ENCODE assay signal across 8 cellular contexts in genomic region chr5:912356-913091, GRCh38. TPM values are rescaled to one million over a fixed set of nuclear protein-coding genes. Genes with fewer than 3 reads are reported as not detected.
DNase-seq lines count a peak whose midpoint lies in the region; ATAC-seq and TF ChIP-seq lines count a peak whose summit lies in the region.

No MANE protein-coding gene starts in this region.

- intact Hi-C loops in CD4-positive, alpha-beta memory T cell (cut with micrococcal nuclease): loop anchor here (2.0 kb wide), 1 partner anchor 20 kb away; the partner anchor contains the start of genes BRD9 and TRIP13
- intact Hi-C loops in left colon (cut with DNase I, micrococcal nuclease): no loop called here

- H3K4me3 ChIP-seq in CD4-positive, alpha-beta memory T cell (ENCODE audit: low read length in 2 of 2): no peak overlapping the region
- H3K4me3 ChIP-seq in fibroblast of the aortic adventitia (ENCODE audit: low read depth, low read length): no peak overlapping the region

- peaks cover 2 to 12% (median 9%) of the 10 kb centered on the region in 4 donors for H3K4me1 Mint-ChIP-seq in CD4-positive, alpha-beta memory T cell

- H3K27ac Mint-ChIP-seq in CD4-positive, alpha-beta memory T cell: peak overlapping the region; percentile 77 to 99 (median 96)

- TF ChIP-seq CTCF in fibroblast of the aortic adventitia (IDR thresholded peaks at IDR 0.05; ENCODE audit: insufficient read depth, low read length): peak; percentile 14

- peak overlapping the region; percentile 57 for H3K27ac ChIP-seq in CD4-positive, alpha-beta memory T cell (ENCODE audit: low read depth, low read length)

- DNase-seq in CD4-positive, alpha-beta memory T cell: peak; percentile 75 to 94 (median 87)
- DNase-seq in NCI-H1417 (lab: John Stamatoyannopoulos, UW): peak in 2 of 3 experiments; percentile 93 to 97
- peak; percentile 59 for DNase-seq in activated CD8-positive, alpha-beta memory T cell treated with anti-CD3 and anti-CD28 coated beads, Interleukin-2, amount 50 U/mL, for 4 hours
- peak; percentile 83 for DNase-seq in fibroblast of the aortic adventitia (ENCODE audit: low read depth)
- peak; percentile 61 for DNase-seq in stimulated activated CD4-positive, alpha-beta T cell treated with anti-CD3 and anti-CD28 coated beads, Interleukin-4, amount 100 ng/mL, for 1 hour
- no peak for DNase-seq in left colon

- CTCF ChIA-PET in CD4-positive, alpha-beta memory T cell (lab: Charles Lee; ENCODE audit: partially characterized antibody): interaction anchor here (1.1 to 1.5 kb wide), 3 partner anchors 9 to 242 kb away, joined by 3 to 4 read pairs (median 3); no protein-coding TSS in a partner anchor

- no peaks in the 10 kb centered on the region for H3K27me3 Mint-ChIP-seq in CD4-positive, alpha-beta memory T cell

- peak overlapping the region in 6 of 8 donors; percentile 9 to 76 (median 72) for H3K4me3 Mint-ChIP-seq in CD4-positive, alpha-beta memory T cell

- H3K4me1 ChIP-seq in CD4-positive, alpha-beta memory T cell (ENCODE audit: insufficient read depth, low read length): no peaks in the 10 kb centered on the region

- H3K27me3 ChIP-seq in CD4-positive, alpha-beta memory T cell (ENCODE audit: insufficient read depth, low read length): no peaks in the 10 kb centered on the region

- peaks cover 0 to 2% (median 0%) of the 10 kb centered on the region in 8 donors for H3K9me3 Mint-ChIP-seq in CD4-positive, alpha-beta memory T cell

- H3K36me3 ChIP-seq in CD4-positive, alpha-beta memory T cell (ENCODE audit: insufficient read depth, low read length): no peaks in the 10 kb centered on the region

- POLR2A ChIA-PET in CD4-positive, alpha-beta memory T cell (lab: Charles Lee; ENCODE audit: partially characterized antibody): interaction anchor here (0.6 kb wide), 1 partner anchor 336 kb away, joined by 3 read pairs; no protein-coding TSS in a partner anchor

- ATAC-seq in left colon: no peak
- ATAC-seq in HG03354 (IDR thresholded peaks at IDR 0.05; ENCODE audit: poor library complexity, severe bottlenecking, unreplicated experiment): no peak
- ATAC-seq in GM19035 (IDR thresholded peaks at IDR 0.05; ENCODE audit: unreplicated experiment): no peak

- no peaks in the 10 kb centered on the region for H3K9me3 ChIP-seq in CD4-positive, alpha-beta memory T cell (ENCODE audit: control insufficient read depth in 1 of 2, low read length in 2 of 2)

- H3K36me3 Mint-ChIP-seq in CD4-positive, alpha-beta memory T cell: no peaks in the 10 kb centered on the region

RNA-seq across cellular contexts. Expression of gene TRIP13, which starts 19.8 kb away (rescaled TPM):
- 1 to 10 TPM in 1 of 2 experiments, under 1 TPM in 1; 0.69 to 1.0 TPM for total RNA-seq in CD4-positive, alpha-beta memory T cell
- polyA plus RNA-seq in CD4-positive, alpha-beta memory T cell: under 1 TPM in 1 of 2 donors, not detected in 1; 0.39 TPM
- total RNA-seq in fibroblast of the aortic adventitia (ENCODE audit: low replicate concordance) (4.4 and 32.5 TPM in 2 replicates), left colon (1 to 10 TPM; 2.1 to 4.3 TPM)

RNA-seq across cellular contexts. Expression of gene BRD9, which starts 19.9 kb away (rescaled TPM):
- 10 to 100 TPM; 81.5 to 86.8 TPM for total RNA-seq in CD4-positive, alpha-beta memory T cell
- polyA plus RNA-seq in CD4-positive, alpha-beta memory T cell: 10 to 100 TPM in 1 of 2 donors, 1 to 10 TPM in 1; 8.0 to 21.2 TPM
- 26.8 and 119 TPM in 2 replicates for total RNA-seq in fibroblast of the aortic adventitia (ENCODE audit: low replicate concordance)
- 10 to 100 TPM; 27.6 to 42.9 TPM for total RNA-seq in left colon

Comparison
In these comparisons a context has a peak if more than half of its experiments do, and no peak if none do; other contexts are left out.
1. DNase-seq: peak in CD4-positive, alpha-beta memory T cell (5 of 5), NCI-H1417 (2 of 3), activated CD8-positive, alpha-beta memory T cell treated with anti-CD3 and anti-CD28 coated beads, Interleukin-2, amount 50 U/mL, for 4 hours (single experiment), fibroblast of the aortic adventitia (single experiment) and stimulated activated CD4-positive, alpha-beta T cell treated with anti-CD3 and anti-CD28 coated beads, Interleukin-4, amount 100 ng/mL, for 1 hour (single experiment); none in left colon (0 of 2).